In genomic region chr6:139942333-139942732, GRCh38 we compare ENCODE assay signal across 2 cellular contexts.
TF ChIP-seq lines count a peak whose summit lies in the region.

No MANE protein-coding gene starts in this region.

TF ChIP-seq in SK-N-SH, 30 proteins besides CTCF, POLR2A, EP300 and RAD21 (continued from another document):
- TF ChIP-seq REST (IDR thresholded peaks at IDR 0.05; ENCODE audit: low read depth, low read length), result no peak
- no peak for TF ChIP-seq MAX (IDR thresholded peaks at IDR 0.05; ENCODE audit: low read depth)
- no peak for TF ChIP-seq FOSL2 (IDR thresholded peaks at IDR 0.05; ENCODE audit: borderline replicate concordance, low read depth)
- TF ChIP-seq FOXM1 (IDR thresholded peaks at IDR 0.05; ENCODE audit: low read depth), result no peak
- TF ChIP-seq EZH2phosphoT487 (IDR thresholded peaks at IDR 0.05; ENCODE audit: borderline replicate concordance, low read depth), result no peak
- no peak for TF ChIP-seq MXI1 (IDR thresholded peaks at IDR 0.05; ENCODE audit: low read depth, low read length)
- TF ChIP-seq POLR2AphosphoS5 (IDR thresholded peaks at IDR 0.05; ENCODE audit: low read depth, low read length), result no peak
- TF ChIP-seq SIN3A (IDR thresholded peaks at IDR 0.05; ENCODE audit: borderline replicate concordance, low read depth, low read length), result no peak
- TF ChIP-seq USF2 (IDR thresholded peaks at IDR 0.05; ENCODE audit: borderline replicate concordance, low read depth, low read length), result no peak
- TF ChIP-seq TAF1 (IDR thresholded peaks at IDR 0.05; ENCODE audit: borderline replicate concordance, low read depth, low read length), result no peak
- no peak for TF ChIP-seq GABPA (IDR thresholded peaks at IDR 0.05; ENCODE audit: low read depth)
- TF ChIP-seq RFX5 (IDR thresholded peaks at IDR 0.05; ENCODE audit: low read length), result no peak
- TF ChIP-seq NRF1 (IDR thresholded peaks at IDR 0.05; ENCODE audit: low read depth, low read length), result no peak
- no peak for TF ChIP-seq IRF3 (IDR thresholded peaks at IDR 0.05; ENCODE audit: low read depth, low read length)
- TF ChIP-seq TEAD4 (IDR thresholded peaks at IDR 0.05; ENCODE audit: borderline replicate concordance, insufficient read depth), result no peak
- no peak for TF ChIP-seq ZBTB33 (IDR thresholded peaks at IDR 0.05; ENCODE audit: borderline replicate concordance, low read depth)

TF ChIP-seq in SK-N-SH treated with all-trans-retinoic acid at 6 μM for 48 hours, 23 proteins besides CTCF, POLR2A, EP300 and RAD21 (continued from another document):
- TF ChIP-seq CSRNP3 (CRISPR knock-in tag; IDR thresholded peaks at IDR 0.05), result no peak
